In genomic region chr16:30893744-30894539, GRCh38 we compare ENCODE assay signal across 1 cellular context.
TF ChIP-seq lines count a peak whose summit lies in the region.

Gene BCL7C (minus strand): TSS chr16:30894077. CDS start chr16:30893944, 133 bp downstream.

TF ChIP-seq in HEK293, 187 proteins besides CTCF, POLR2A, EP300 and RAD21 (continued from another document):
- TF ChIP-seq PRDM10 (tag by site-specific recombination; IDR thresholded peaks at IDR 0.05) (peak; percentile 1; the same call in 1 of the 2 replicates), ZNF658 (tag by site-specific recombination; IDR thresholded peaks at IDR 0.05) (no peak), ZNF202 (tag by site-specific recombination; IDR thresholded peaks at IDR 0.05; ENCODE audit: borderline replicate concordance) (no peak), ZNF654 (tag by site-specific recombination; IDR thresholded peaks at IDR 0.05; ENCODE audit: low read depth) (no peak), REPIN1 (tag by site-specific recombination; IDR thresholded peaks at IDR 0.05; ENCODE audit: low read depth) (peak; percentile 63; the same call in 1 of the 2 replicates), ZBTB8A (tag by site-specific recombination; IDR thresholded peaks at IDR 0.05) (peak; percentile 80), KLF10 (tag by site-specific recombination; IDR thresholded peaks at IDR 0.05) (no peak; the same call in 1 of the 2 replicates), GLIS2 (tag by site-specific recombination; IDR thresholded peaks at IDR 0.05) (peak; percentile 77), ZNF701 (tag by site-specific recombination; IDR thresholded peaks at IDR 0.05) (no peak), ZNF2 (tag by site-specific recombination; IDR thresholded peaks at IDR 0.05) (peak; percentile 83), MYNN (tag by site-specific recombination; IDR thresholded peaks at IDR 0.05; ENCODE audit: borderline replicate concordance) (no peak), ZNF48 (tag by site-specific recombination; IDR thresholded peaks at IDR 0.05) (no peak), ZNF580 (tag by site-specific recombination; IDR thresholded peaks at IDR 0.05) (0 out of 2 replicates have a peak, but pooled peaks have one; percentile 64), ZNF112 (tag by site-specific recombination; IDR thresholded peaks at IDR 0.05) (no peak), BCL6B (tag by site-specific recombination; IDR thresholded peaks at IDR 0.05) (no peak), ZNF785 (tag by site-specific recombination; IDR thresholded peaks at IDR 0.05) (peak; percentile 97), ZNF560 (tag by site-specific recombination; IDR thresholded peaks at IDR 0.05; ENCODE audit: borderline replicate concordance) (no peak), ZBTB21 (tag by site-specific recombination; IDR thresholded peaks at IDR 0.05) (no peak), ZFP37 (tag by site-specific recombination; IDR thresholded peaks at IDR 0.05) (no peak), ZNF610 (tag by site-specific recombination; IDR thresholded peaks at IDR 0.05; ENCODE audit: borderline replicate concordance) (peak; percentile 66; the same call in 1 of the 2 replicates), ZNF18 (tag by site-specific recombination; IDR thresholded peaks at IDR 0.05) (no peak), ZNF596 (tag by site-specific recombination; IDR thresholded peaks at IDR 0.05) (no peak), ZBTB7A (tag by site-specific recombination; IDR thresholded peaks at IDR 0.05; ENCODE audit: low read depth) (peak; percentile 88), ZNF76 (tag by site-specific recombination; IDR thresholded peaks at IDR 0.05; ENCODE audit: borderline replicate concordance, low read depth) (peak; percentile 59; the same call in 1 of the 2 replicates), ZNF423 (tag by site-specific recombination; IDR thresholded peaks at IDR 0.05) (no peak), ZNF426 (tag by site-specific recombination; IDR thresholded peaks at IDR 0.05) (no peak), SETDB1 (IDR thresholded peaks at IDR 0.05; ENCODE audit: insufficient read length, low read length) (no peak), ZNF704 (tag by site-specific recombination; IDR thresholded peaks at IDR 0.05) (no peak), ZNF555 (tag by site-specific recombination; conservative IDR thresholded peaks at IDR 0.05) (no peak), PATZ1 (tag by site-specific recombination; IDR thresholded peaks at IDR 0.05) (peak; percentile 64), ZNF350 (tag by site-specific recombination; IDR thresholded peaks at IDR 0.05) (no peak), ZBTB10 (tag by site-specific recombination; IDR thresholded peaks at IDR 0.05) (no peak), PRDM2 (tag by site-specific recombination; IDR thresholded peaks at IDR 0.05; ENCODE audit: borderline replicate concordance) (no peak), SP7 (tag by site-specific recombination; IDR thresholded peaks at IDR 0.05) (peak; percentile 81), ZNF707 (tag by site-specific recombination; IDR thresholded peaks at IDR 0.05) (no peak; the same call in 1 of the 2 replicates), ZXDB (tag by site-specific recombination; IDR thresholded peaks at IDR 0.05) (peak; percentile 78), ZIC2 (tag by site-specific recombination; IDR thresholded peaks at IDR 0.05) (peak; percentile 81), ZNF514 (tag by site-specific recombination; IDR thresholded peaks at IDR 0.05) (no peak), ZNF146 (tag by site-specific recombination; IDR thresholded peaks at IDR 0.05) (no peak; the same call in 1 of the 2 replicates)
